ENCODE assay signal across 11 cellular contexts in the genomic region with DNA sequence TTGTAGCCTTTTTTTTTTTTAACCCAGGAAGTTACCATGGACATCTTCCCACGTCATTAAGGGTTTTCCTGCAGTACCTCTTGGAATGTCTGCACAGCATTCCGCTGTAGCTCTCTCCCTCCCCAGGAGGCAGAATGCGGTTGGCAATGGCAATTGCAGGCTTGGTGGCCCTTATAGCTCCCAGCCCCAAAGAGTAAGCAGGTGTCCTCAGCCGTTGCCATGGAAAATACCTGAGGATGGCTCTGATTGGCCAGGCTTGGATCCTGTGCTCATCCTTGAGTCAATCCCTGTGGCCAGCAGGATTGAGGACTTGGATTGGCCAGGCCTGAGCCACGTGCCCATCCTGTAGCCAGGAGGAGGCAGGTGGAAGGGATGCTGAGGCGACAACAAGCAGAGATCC. TPM values are rescaled to one million over a fixed set of nuclear protein-coding genes. Genes with fewer than 3 reads are reported as not detected.
DNase-seq lines count a peak whose midpoint lies in the region; TF ChIP-seq lines count a peak whose summit lies in the region.
"Had no signal": no experiment of that assay in that cellular context is flagged by ENCODE, and none has a peak within 500 bp of the region (broad histone marks: within the 10 kb centered on the region; RNA-seq: fewer than 3 reads in every experiment).

No MANE protein-coding gene starts in this region.

- H3K79me2 ChIP-seq in neural progenitor cell (ENCODE audit: low read depth) (no peaks in the 10 kb centered on the region), MM.1S (ENCODE audit: low read length) (no peaks in the 10 kb centered on the region)

- H2AFZ ChIP-seq in neural progenitor cell (replicated peaks) (no peak overlapping the region), MM.1S (ENCODE audit: low read length) (no peak overlapping the region)

- no peaks in the 10 kb centered on the region for H3F3A ChIP-seq in neural progenitor cell (ENCODE audit: low read depth)
- no peaks in the 10 kb centered on the region for H3F3A ChIP-seq in MM.1S (ENCODE audit: insufficient read depth, low read length)

- in situ Hi-C loops in transverse colon (cut with MboI; ENCODE audit: low pct_ligation_motif_present in 1 of 4, low pct_unique_long_range_greater_than_20kb in 1 of 4, low sequenced_read_pairs in 3 of 4), result no loop called here

- no peak for TF ChIP-seq EP300 in transverse colon (IDR thresholded peaks at IDR 0.05; ENCODE audit: low read depth)

- no peaks in the 10 kb centered on the region for H3K36me3 ChIP-seq in neural progenitor cell
- no peaks in the 10 kb centered on the region for H3K36me3 ChIP-seq in transverse colon
- H3K36me3 ChIP-seq in MM.1S (replicated peaks; ENCODE audit: insufficient read depth, low read length), result no peaks in the 10 kb centered on the region

- H3K27ac Mint-ChIP-seq in neural progenitor cell, result no peak overlapping the region
- H3K27ac Mint-ChIP-seq: activated CD4-positive, alpha-beta T cell treated with anti-CD3 and anti-CD28 coated beads, Interleukin-2, amount 10 ng/mL, durations not matched to agents 24 days and 14 days; T-helper 2 cell treated with Interferon-gamma antibody and Interleukin-4, amounts not matched to agents 5 μg/mL and 100 μg/mL, for 36 hours had no signal

- H4K20me1 ChIP-seq in neural progenitor cell (ENCODE audit: low read depth) (no peaks in the 10 kb centered on the region), MM.1S (ENCODE audit: insufficient read depth, low read length) (no peaks in the 10 kb centered on the region)

- no peaks in the 10 kb centered on the region for H3K9me3 ChIP-seq in neural progenitor cell (ENCODE audit: low read depth)
- no peaks in the 10 kb centered on the region for H3K9me3 ChIP-seq in transverse colon
- no peaks in the 10 kb centered on the region for H3K9me3 ChIP-seq in MM.1S (replicated peaks; ENCODE audit: insufficient read depth, low read length)

- H3K9ac ChIP-seq in neural progenitor cell (no peak overlapping the region), MM.1S (ENCODE audit: low read length) (no peak overlapping the region)

- 64% methylated on average over 6 of the region's 6 CpGs; no CpG with 5 or more reads in 1 of the 2 donors for WGBS in transverse colon (ENCODE audit: low coverage in 1 of 2), 2 donors

- no peak overlapping the region for H3K27ac ChIP-seq in neural progenitor cell
- no peak overlapping the region for H3K27ac ChIP-seq in transverse colon
- H3K27ac ChIP-seq in MM.1S (ENCODE audit: low read length), result no peak overlapping the region

- no peaks in the 10 kb centered on the region for H3K27me3 ChIP-seq in neural progenitor cell
- no peaks in the 10 kb centered on the region for H3K27me3 ChIP-seq in transverse colon
- 0 out of 2 replicates have a peak, but pooled peaks cover 4% of the 10 kb centered on the region for H3K27me3 ChIP-seq in MM.1S (replicated peaks; ENCODE audit: insufficient read depth, low read length)

- H3K4me2 ChIP-seq in neural progenitor cell (no peak overlapping the region), MM.1S (ENCODE audit: low read depth, low read length) (no peak overlapping the region)

- no peaks in the 10 kb centered on the region for H3K9me3 Mint-ChIP-seq in neural progenitor cell
- H3K9me3 Mint-ChIP-seq: activated CD4-positive, alpha-beta T cell treated with anti-CD3 and anti-CD28 coated beads, Interleukin-2, amount 10 ng/mL, durations not matched to agents 24 days and 14 days; T-helper 2 cell treated with Interferon-gamma antibody and Interleukin-4, amounts not matched to agents 5 μg/mL and 100 μg/mL, for 36 hours had no signal

- peaks cover 11% of the 10 kb centered on the region for H3K27me3 Mint-ChIP-seq in neural progenitor cell (ENCODE audit: insufficient read depth, low read depth)

- H3K9me2 ChIP-seq in MM.1S (replicated peaks; ENCODE audit: insufficient read depth, low read length), result no peaks in the 10 kb centered on the region

- TF ChIP-seq POLR2A in transverse colon (IDR thresholded peaks at IDR 0.05), result no peak

- intact Hi-C loops in transverse colon (cut with DNase I; ENCODE audit: low total_unique reads), result no loop called here

- peak; percentile 27 for DNase-seq in NCI-H2029 (lab: John Stamatoyannopoulos, UW)
- no peak for DNase-seq in NCI-H2029 treated with DMSO at 0.1 percent for 48 hours (lab: John Stamatoyannopoulos, UW)
- DNase-seq in NCI-H146 treated with DMSO at 0.1 percent for 48 hours (lab: John Stamatoyannopoulos, UW; ENCODE audit: unreplicated experiment), result peak; percentile 72
- peak; percentile 75 for DNase-seq in choroid plexus epithelial cell (ENCODE audit: low read depth)
- DNase-seq in neural progenitor cell (ENCODE audit: low spot score), result peak; percentile 23
- no peak for DNase-seq in transverse colon
- DNase-seq in MM.1S, result no peak
- no peak for DNase-seq in activated CD8-positive, alpha-beta memory T cell treated with anti-CD3 and anti-CD28 coated beads, Interleukin-2, amount 50 U/mL, for 4 hours
- DNase-seq: activated CD4-positive, alpha-beta T cell treated with anti-CD3 and anti-CD28 coated beads, Interleukin-2, amount 10 ng/mL, durations not matched to agents 24 days and 14 days; NCI-H446 treated with DMSO at 0.1 percent for 48 hours had no signal

- H3K4me1 ChIP-seq in neural progenitor cell (no peaks in the 10 kb centered on the region), transverse colon (peaks cover 0 to 3% (median under 1%) of the 10 kb centered on the region in 4 donors), MM.1S (ENCODE audit: low read length) (no peaks in the 10 kb centered on the region)

- H3K4me1 Mint-ChIP-seq in neural progenitor cell, result peaks cover 12% of the 10 kb centered on the region
- H3K4me1 Mint-ChIP-seq: activated CD4-positive, alpha-beta T cell treated with anti-CD3 and anti-CD28 coated beads, Interleukin-2, amount 10 ng/mL, durations not matched to agents 24 days and 14 days had no signal

- H3K36me3 Mint-ChIP-seq in neural progenitor cell, result no peaks in the 10 kb centered on the region

- TF ChIP-seq CTCF in choroid plexus epithelial cell (conservative IDR thresholded peaks at IDR 0.05; ENCODE audit: low read depth, low read length) (peak; percentile 11), neural progenitor cell (IDR thresholded peaks at IDR 0.05) (no peak), transverse colon (IDR thresholded peaks at IDR 0.05) (no peak), MM.1S (IDR thresholded peaks at IDR 0.05; ENCODE audit: low read length) (no peak)

- no peak overlapping the region for H3K4me3 Mint-ChIP-seq in neural progenitor cell
- H3K4me3 Mint-ChIP-seq: activated CD4-positive, alpha-beta T cell treated with anti-CD3 and anti-CD28 coated beads, Interleukin-2, amount 10 ng/mL, durations not matched to agents 24 days and 14 days; T-helper 2 cell treated with Interferon-gamma antibody and Interleukin-4, amounts not matched to agents 5 μg/mL and 100 μg/mL, for 36 hours had no signal

- H3K4me3 ChIP-seq in choroid plexus epithelial cell (ENCODE audit: low read depth, low read length) (no peak overlapping the region), neural progenitor cell (no peak overlapping the region), transverse colon (no peak overlapping the region), MM.1S (ENCODE audit: low read length) (no peak overlapping the region)

RNA-seq across cellular contexts. Expression of a gene that starts 15.5 kb away (rescaled TPM):
- total RNA-seq in neural progenitor cell (ENCODE audit: low replicate concordance) (19.8 and 22.3 TPM in 2 replicates), transverse colon (10 to 100 TPM; 32.2 to 70.7 (median 54.6) TPM)

RNA-seq across cellular contexts. Expression of a gene that starts 37.7 kb away (rescaled TPM):
- total RNA-seq in neural progenitor cell (ENCODE audit: low replicate concordance) (0.28 and 0.39 TPM in 2 replicates), transverse colon (1 to 10 TPM; 1.8 to 3.0 (median 2.5) TPM)

RNA-seq across cellular contexts. Expression of a gene that starts 39.0 kb away (rescaled TPM):
- total RNA-seq in neural progenitor cell (ENCODE audit: low replicate concordance) (17.5 and 64.3 TPM in 2 replicates), transverse colon (1,000 to 10,000 TPM in 2 of 4 donors, 100 to 1,000 TPM in 2; 796 to 1,440 (median 1,077) TPM)

Comparison
In these comparisons a context has a peak if more than half of its experiments do, and no peak if none do; other contexts are left out.
1. DNase-seq: peak in NCI-H2029 (single experiment), NCI-H146 treated with DMSO at 0.1 percent for 48 hours (single experiment), choroid plexus epithelial cell (single experiment) and neural progenitor cell (single experiment); none in NCI-H2029 treated with DMSO at 0.1 percent for 48 hours (single experiment), transverse colon (single experiment), MM.1S (single experiment) and activated CD8-positive, alpha-beta memory T cell treated with anti-CD3 and anti-CD28 coated beads, Interleukin-2, amount 50 U/mL, for 4 hours (single experiment).
2. RNA of a gene that starts 39.0 kb away (total RNA-seq): 796 to 1,440 TPM in transverse colon; 17.5 to 64.3 TPM in neural progenitor cell; every median in the first group is over 10 times any median in the second.